In genomic region chr16:85812031-85812807, GRCh38 we compare ENCODE assay signal across 2 cellular contexts.
TF ChIP-seq lines count a peak whose summit lies in the region.

No MANE protein-coding gene starts in this region.

TF ChIP-seq in A549, 52 proteins besides CTCF, POLR2A, EP300 and RAD21:
- TF ChIP-seq CEBPB (IDR thresholded peaks at IDR 0.05) (no peak), CHD2 (IDR thresholded peaks at IDR 0.05; ENCODE audit: low read length, partially characterized antibody) (no peak), HEYL (CRISPR knock-in tag; IDR thresholded peaks at IDR 0.05) (no peak), KDM5A (IDR thresholded peaks at IDR 0.05) (no peak), HOXB13 (CRISPR knock-in tag; IDR thresholded peaks at IDR 0.05; ENCODE audit: low read depth) (no peak)

TF ChIP-seq in GM23338, 12 proteins besides CTCF, POLR2A, EP300 and RAD21:
- TF ChIP-seq STAT1 (IDR thresholded peaks at IDR 0.05; ENCODE audit: unreplicated experiment): no peak
- TF ChIP-seq POLR2AphosphoS5 (IDR thresholded peaks at IDR 0.05; ENCODE audit: low read depth): no peak
- no peak for TF ChIP-seq ZNF331 (CRISPR knock-in tag; IDR thresholded peaks at IDR 0.05; ENCODE audit: low read depth)
